Comparison of ENCODE assay signal across 1 cellular context in genomic region chr11:75667268-75667830, GRCh38.
TF ChIP-seq lines count a peak whose summit lies in the region.

No MANE protein-coding gene starts in this region.

TF ChIP-seq in HepG2, 621 proteins besides CTCF, POLR2A, EP300 and RAD21 (continued from another document):
- TF ChIP-seq ZBED4 (CRISPR knock-in tag; IDR thresholded peaks at IDR 0.05; ENCODE audit: borderline replicate concordance) (no peak), PATZ1 (CRISPR knock-in tag; IDR thresholded peaks at IDR 0.05) (peak; percentile 66), MTA3 (CRISPR knock-in tag; IDR thresholded peaks at IDR 0.05) (no peak), SALL2 (CRISPR knock-in tag; IDR thresholded peaks at IDR 0.05) (no peak), ARNTL (CRISPR knock-in tag; IDR thresholded peaks at IDR 0.05) (no peak), ZNF563 (CRISPR knock-in tag; IDR thresholded peaks at IDR 0.05) (no peak), SP1 (IDR thresholded peaks at IDR 0.05) (no peak), SP1 (CRISPR knock-in tag; IDR thresholded peaks at IDR 0.05) (no peak), ZNF781 (CRISPR knock-in tag; IDR thresholded peaks at IDR 0.05; ENCODE audit: borderline replicate concordance, not compliant biosample characterization) (no peak), ETV6 (CRISPR knock-in tag; conservative IDR thresholded peaks at IDR 0.05) (no peak), ZNF850 (CRISPR knock-in tag; conservative IDR thresholded peaks at IDR 0.05) (no peak), ZNF296 (CRISPR knock-in tag; conservative IDR thresholded peaks at IDR 0.05) (no peak), STAG1 (CRISPR knock-in tag; IDR thresholded peaks at IDR 0.05) (0 out of 2 replicates have a peak, but pooled peaks have one; percentile 13), ZFX (CRISPR knock-in tag; IDR thresholded peaks at IDR 0.05; ENCODE audit: low read depth) (peak; percentile 77), ZNF430 (CRISPR knock-in tag; IDR thresholded peaks at IDR 0.05) (no peak), NCOA5 (CRISPR knock-in tag; IDR thresholded peaks at IDR 0.05) (no peak), NR1H2 (CRISPR knock-in tag; IDR thresholded peaks at IDR 0.05; ENCODE audit: borderline replicate concordance, low read depth) (no peak), CREB3 (CRISPR knock-in tag; IDR thresholded peaks at IDR 0.05) (0 out of 2 replicates have a peak, but pooled peaks have one; percentile 46), KDM5B (CRISPR knock-in tag; IDR thresholded peaks at IDR 0.05; ENCODE audit: borderline replicate concordance) (peak; percentile 29; the same call in 1 of the 2 replicates), PITX1 (CRISPR knock-in tag; IDR thresholded peaks at IDR 0.05) (no peak), TCF7 (IDR thresholded peaks at IDR 0.05; ENCODE audit: low read depth) (no peak), ZNF232 (CRISPR knock-in tag; IDR thresholded peaks at IDR 0.05; ENCODE audit: borderline replicate concordance) (no peak), ZBTB3 (CRISPR knock-in tag; IDR thresholded peaks at IDR 0.05; ENCODE audit: borderline replicate concordance, low read depth) (no peak), ZBTB38 (CRISPR knock-in tag; IDR thresholded peaks at IDR 0.05) (no peak), ZNF282 (IDR thresholded peaks at IDR 0.05; ENCODE audit: partially characterized antibody) (no peak), ZNF414 (CRISPR knock-in tag; IDR thresholded peaks at IDR 0.05) (no peak), ZSCAN20 (CRISPR knock-in tag; IDR thresholded peaks at IDR 0.05; ENCODE audit: borderline replicate concordance) (peak; percentile 41; the same call in 1 of the 2 replicates), FOXP4 (CRISPR knock-in tag; IDR thresholded peaks at IDR 0.05) (no peak), TOPORS (CRISPR knock-in tag; IDR thresholded peaks at IDR 0.05) (0 out of 2 replicates have a peak, but pooled peaks have one; percentile 29), ZIK1 (CRISPR knock-in tag; IDR thresholded peaks at IDR 0.05; ENCODE audit: borderline replicate concordance, low read depth) (no peak), BORCS8-MEF2B (CRISPR knock-in tag; IDR thresholded peaks at IDR 0.05) (0 out of 2 replicates have a peak, but pooled peaks have one; percentile 10), MYPOP (CRISPR knock-in tag; IDR thresholded peaks at IDR 0.05) (peak; percentile 11; the same call in 1 of the 2 replicates)
